10 cellular contexts compared by ENCODE assay signal in the genomic region with DNA sequence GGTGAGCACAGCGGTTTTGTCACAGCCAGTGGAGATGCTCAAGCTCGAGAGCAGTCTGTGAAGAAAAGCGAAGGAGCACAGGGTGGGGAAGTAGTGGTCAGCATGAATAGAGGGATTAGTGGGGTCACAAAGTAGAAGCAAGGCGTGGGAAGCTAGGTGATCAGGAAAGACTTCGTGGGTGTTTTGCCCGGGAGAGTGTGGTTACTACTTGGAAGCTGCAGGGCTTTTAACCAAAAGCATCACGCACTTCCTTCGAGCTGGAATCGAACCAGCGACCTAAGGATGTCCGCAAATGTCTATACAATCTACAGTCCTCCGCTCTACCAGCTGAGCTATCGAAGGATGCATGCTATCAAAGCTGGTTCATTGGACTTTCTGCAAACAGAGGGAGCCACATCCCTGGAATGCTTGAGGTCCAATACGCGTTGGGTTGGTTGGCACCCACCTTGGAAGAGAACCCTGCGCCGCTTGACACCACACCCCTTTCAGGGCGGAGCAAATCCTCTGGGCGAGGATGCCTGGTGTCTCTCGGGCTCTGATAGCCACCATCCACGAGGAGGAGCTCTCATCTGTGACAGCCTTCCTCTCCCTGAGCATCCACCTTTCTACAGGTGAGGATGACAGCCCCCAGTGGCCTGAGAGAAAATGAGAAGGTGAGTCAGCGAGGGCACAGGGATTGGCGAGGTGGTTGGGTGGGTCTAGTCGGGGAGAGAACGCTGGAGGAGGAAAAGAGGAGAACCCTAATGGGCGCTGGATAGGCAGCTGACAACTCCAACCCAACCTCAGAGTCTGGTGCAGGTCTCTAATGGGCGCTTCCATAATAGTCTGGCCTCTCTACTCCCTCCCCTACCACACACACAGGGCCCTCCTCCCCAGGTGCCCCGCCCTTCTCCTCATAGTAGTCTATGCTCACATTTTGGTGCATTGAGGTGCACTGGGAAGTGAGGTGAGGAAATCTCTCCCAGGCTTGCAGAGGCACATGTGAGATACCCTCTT. TPM values are rescaled to one million over a fixed set of nuclear protein-coding genes. Genes with fewer than 3 reads are reported as not detected.
A peak's percentile ranks its signal among the peaks of the same experiment; 100 is the strongest.
DNase-seq lines count a peak whose midpoint lies in the region; ATAC-seq, FAIRE-seq and TF ChIP-seq lines count a peak whose summit lies in the region.
"Had no signal": no experiment of that assay in that cellular context is flagged by ENCODE, and none has a peak within 500 bp of the region (broad histone marks: within the 10 kb centered on the region; RNA-seq: fewer than 3 reads in every experiment).

No MANE protein-coding gene starts in this region.

- H3K4me3 Mint-ChIP-seq in type B pancreatic cell = peak overlapping the region; percentile 8
- H3K4me3 Mint-ChIP-seq: neural crest cell had no signal

- DNase-seq in stimulated activated CD4-positive, alpha-beta T cell treated with anti-CD3 and anti-CD28 coated beads, Interleukin-1b, Interleukin-23, amount 100 ng/mL, for 48 hours = peak; percentile 31
- DNase-seq in stimulated activated CD4-positive, alpha-beta T cell treated with anti-CD3 and anti-CD28 coated beads, Interleukin-2, amount 100 ng/mL, for 48 hours = no peak
- peak; percentile 10 for DNase-seq in RCC 7860 (ENCODE audit: low spot score)
- peak; percentile 32 to 45 for DNase-seq in erythroblast (lab: John Stamatoyannopoulos, UW)
- DNase-seq in type B pancreatic cell (ENCODE audit: extremely low spot score, unreplicated experiment) = no peak
- DNase-seq in T1000 (lab: John Stamatoyannopoulos, UW) = no peak

- H3K9me3 Mint-ChIP-seq in type B pancreatic cell = no peaks in the 10 kb centered on the region
- H3K9me3 Mint-ChIP-seq: neural crest cell had no signal

- no peak for TF ChIP-seq POLR2A in erythroblast (IDR thresholded peaks at IDR 0.05; ENCODE audit: low read length)

- no peaks in the 10 kb centered on the region for H3K4me1 Mint-ChIP-seq in type B pancreatic cell (ENCODE audit: unreplicated experiment)
- H3K4me1 Mint-ChIP-seq: neural crest cell had no signal

- no peaks in the 10 kb centered on the region for H3K36me3 Mint-ChIP-seq in type B pancreatic cell

- H3K27ac Mint-ChIP-seq in type B pancreatic cell = no peak overlapping the region

- no peak for FAIRE-seq in RCC 7860 (lab: Jason Lieb, UNC)
- FAIRE-seq: colon had no signal

- peaks cover 96% of the 10 kb centered on the region for H3K27me3 Mint-ChIP-seq in type B pancreatic cell

- TF ChIP-seq CTCF in type B pancreatic cell (conservative IDR thresholded peaks at IDR 0.05) = no peak

- ATAC-seq in GM18519 (IDR thresholded peaks at IDR 0.05; ENCODE audit: low FRiP score, unreplicated experiment) (no peak), GM18907 (IDR thresholded peaks at IDR 0.05; ENCODE audit: unreplicated experiment) (no peak)

RNA-seq across cellular contexts. Expression of a gene that starts 16.0 kb away (rescaled TPM):
- not detected in 2 replicates for total RNA-seq in type B pancreatic cell (ENCODE audit: low replicate concordance)
- total RNA-seq: neural crest cell had no signal

RNA-seq across cellular contexts. Expression of a gene that starts 26.8 kb away (rescaled TPM):
- total RNA-seq in type B pancreatic cell (ENCODE audit: low replicate concordance) = 10.5 and 19.3 TPM in 2 replicates

RNA-seq across cellular contexts. Expression of a gene that starts 31.1 kb away (rescaled TPM):
- 24.5 and 43.0 TPM in 2 replicates for total RNA-seq in type B pancreatic cell (ENCODE audit: low replicate concordance)

Comparison
In these comparisons a context has a peak if more than half of its experiments do, and no peak if none do; other contexts are left out.
1. DNase-seq: peak in stimulated activated CD4-positive, alpha-beta T cell treated with anti-CD3 and anti-CD28 coated beads, Interleukin-1b, Interleukin-23, amount 100 ng/mL, for 48 hours (single experiment), RCC 7860 (single experiment) and erythroblast (2 of 2); none in stimulated activated CD4-positive, alpha-beta T cell treated with anti-CD3 and anti-CD28 coated beads, Interleukin-2, amount 100 ng/mL, for 48 hours (0 of 2), type B pancreatic cell (single experiment) and T1000 (single experiment).